Comparison of ENCODE assay signal across 15 cellular contexts in genomic region chr15:28105793-28106192, GRCh38. TPM values are rescaled to one million over a fixed set of nuclear protein-coding genes. Genes with fewer than 3 reads are reported as not detected.
A peak's percentile ranks its signal among the peaks of the same experiment; 100 is the strongest.
DNase-seq lines count a peak whose midpoint lies in the region; TF ChIP-seq lines count a peak whose summit lies in the region.
"Had no signal": no experiment of that assay in that cellular context is flagged by ENCODE, and none has a peak within 500 bp of the region (broad histone marks: within the 10 kb centered on the region; RNA-seq: fewer than 3 reads in every experiment).

No MANE protein-coding gene starts in this region.

- H3K4me1 Mint-ChIP-seq in activated naive CD4-positive, alpha-beta T cell treated with anti-CD3 and anti-CD28 coated beads for 36 hours (ENCODE audit: low read depth): peaks cover 8% of the 10 kb centered on the region
- peaks cover 7% of the 10 kb centered on the region for H3K4me1 Mint-ChIP-seq in activated CD4-positive, alpha-beta memory T cell treated with anti-CD3 and anti-CD28 coated beads for 36 hours (ENCODE audit: low read depth)

- H3K27me3 ChIP-seq in fibroblast of lung (ENCODE audit: control insufficient read depth, insufficient read depth, low read length) (no peaks in the 10 kb centered on the region), sigmoid colon (peaks cover 6 to 67% (median 35%) of the 10 kb centered on the region in 3 donors)
- H3K27me3 ChIP-seq: ovary had no signal

- H2AFZ ChIP-seq in fibroblast of lung (ENCODE audit: low read length): no peak overlapping the region

- peaks cover 36% of the 10 kb centered on the region for H3K27me3 Mint-ChIP-seq in activated naive CD4-positive, alpha-beta T cell treated with anti-CD3 and anti-CD28 coated beads for 36 hours (ENCODE audit: low read depth)
- H3K27me3 Mint-ChIP-seq in activated CD4-positive, alpha-beta memory T cell treated with anti-CD3 and anti-CD28 coated beads for 36 hours: peaks cover 23% of the 10 kb centered on the region

- H3K9me3 ChIP-seq in fibroblast of lung (ENCODE audit: control insufficient read depth, insufficient read depth, low read depth, low read length): no peaks in the 10 kb centered on the region
- no peaks in the 10 kb centered on the region for H3K9me3 ChIP-seq in sigmoid colon
- H3K9me3 ChIP-seq: ovary had no signal

- TF ChIP-seq POLR2A in sigmoid colon (IDR thresholded peaks at IDR 0.05): no peak

- H3K4me1 ChIP-seq in fibroblast of lung (ENCODE audit: control insufficient read depth, extremely low read depth, insufficient read depth, low read length): no peaks in the 10 kb centered on the region
- H3K4me1 ChIP-seq in sigmoid colon: peaks cover 0 to 19% (median 18%) of the 10 kb centered on the region in 4 donors

- H3K27ac ChIP-seq in fibroblast of lung (ENCODE audit: insufficient read depth, low read length): no peak overlapping the region
- no peak overlapping the region for H3K27ac ChIP-seq in sigmoid colon
- H3K27ac ChIP-seq: ovary, WERI-Rb-1 had no signal

- peaks cover 2% of the 10 kb centered on the region for H3K36me3 Mint-ChIP-seq in activated naive CD4-positive, alpha-beta T cell treated with anti-CD3 and anti-CD28 coated beads for 36 hours (ENCODE audit: low read depth)
- no peaks in the 10 kb centered on the region for H3K36me3 Mint-ChIP-seq in activated CD4-positive, alpha-beta memory T cell treated with anti-CD3 and anti-CD28 coated beads for 36 hours

- no peaks in the 10 kb centered on the region for H3K9me3 Mint-ChIP-seq in activated naive CD4-positive, alpha-beta T cell treated with anti-CD3 and anti-CD28 coated beads for 36 hours
- H3K9me3 Mint-ChIP-seq in activated CD4-positive, alpha-beta memory T cell treated with anti-CD3 and anti-CD28 coated beads for 36 hours: no peaks in the 10 kb centered on the region

- intact Hi-C loops in activated naive CD4-positive, alpha-beta T cell treated with anti-CD3 and anti-CD28 coated beads for 36 hours (cut with micrococcal nuclease): no loop called here
- intact Hi-C loops in activated CD4-positive, alpha-beta memory T cell treated with anti-CD3 and anti-CD28 coated beads for 36 hours (cut with micrococcal nuclease): no loop called here
- intact Hi-C loops in sigmoid colon (cut with DNase I): no loop called here

- no peak for TF ChIP-seq CTCF in fibroblast of lung (conservative IDR thresholded peaks at IDR 0.05 in 1 of 2, IDR thresholded peaks at IDR 0.05 in 1 of 2; ENCODE audit: low read depth in 1 of 2, low read length in 2 of 2)
- no peak for TF ChIP-seq CTCF in sigmoid colon (IDR thresholded peaks at IDR 0.05)

- H3K4me3 ChIP-seq in fibroblast of lung (replicated peaks in 1 of 4; ENCODE audit: control extremely low read depth in 1 of 4, insufficient read depth in 1 of 4, low read depth in 3 of 4, low read length in 4 of 4): no peak overlapping the region
- no peak overlapping the region for H3K4me3 ChIP-seq in sigmoid colon

- 62 to 90% methylated on average over 5 of the region's 5 CpGs for WGBS in sigmoid colon, 2 donors

- CTCF ChIA-PET in activated naive CD4-positive, alpha-beta T cell treated with anti-CD3 and anti-CD28 coated beads for 36 hours (lab: Charles Lee): no interaction called here
- CTCF ChIA-PET in activated CD4-positive, alpha-beta memory T cell treated with anti-CD3 and anti-CD28 coated beads for 36 hours (lab: Charles Lee): no interaction called here

- H4K20me1 ChIP-seq in fibroblast of lung (ENCODE audit: control insufficient read depth, extremely low read depth, insufficient read depth, low read length): no peaks in the 10 kb centered on the region

- peak overlapping the region; percentile 50 for H3K4me3 Mint-ChIP-seq in activated naive CD4-positive, alpha-beta T cell treated with anti-CD3 and anti-CD28 coated beads for 36 hours
- H3K4me3 Mint-ChIP-seq in activated CD4-positive, alpha-beta memory T cell treated with anti-CD3 and anti-CD28 coated beads for 36 hours: peak overlapping the region; percentile 27

- H3K9ac ChIP-seq in fibroblast of lung (ENCODE audit: insufficient read depth, low read length): no peak overlapping the region

- H3K36me3 ChIP-seq in fibroblast of lung (ENCODE audit: control insufficient read depth, insufficient read depth, low read length): no peaks in the 10 kb centered on the region
- no peaks in the 10 kb centered on the region for H3K36me3 ChIP-seq in sigmoid colon
- H3K36me3 ChIP-seq: ovary, WERI-Rb-1 had no signal

- POLR2A ChIA-PET in activated CD4-positive, alpha-beta memory T cell treated with anti-CD3 and anti-CD28 coated beads for 36 hours (lab: Charles Lee): no interaction called here

- DNase-seq in activated naive CD4-positive, alpha-beta T cell treated with anti-CD3 and anti-CD28 coated beads for 36 hours: no peak
- DNase-seq in activated naive CD4-positive, alpha-beta T cell (lab: John Stamatoyannopoulos, UW): no peak
- DNase-seq in activated CD4-positive, alpha-beta memory T cell treated with anti-CD3 and anti-CD28 coated beads for 36 hours: no peak
- DNase-seq in fibroblast of lung (ENCODE audit: low read depth in 2 of 2) (no peak), sigmoid colon (peak; percentile 20), NCI-H1105 (lab: John Stamatoyannopoulos, UW) (no peak), HPDE6-E6E7 (ENCODE audit: extremely low spot score) (no peak), NOMO-1 (lab: John Stamatoyannopoulos, UW; ENCODE audit: unreplicated experiment in 2 of 2) (no peak)
- DNase-seq: effector CD4-positive, alpha-beta T cell; Karpas-422; NCI-H1436 treated with DMSO at 0.1 percent for 48 hours; OCI-M1; WERI-Rb-1 had no signal

- no peaks in the 10 kb centered on the region for H3K79me2 ChIP-seq in fibroblast of lung (ENCODE audit: control insufficient read depth, insufficient read depth, low read length)

- peak overlapping the region; percentile 13 for H3K4me2 ChIP-seq in fibroblast of lung (ENCODE audit: extremely low read depth, insufficient read depth, low read length)

- H3K27ac Mint-ChIP-seq in activated naive CD4-positive, alpha-beta T cell treated with anti-CD3 and anti-CD28 coated beads for 36 hours: no peak overlapping the region
- H3K27ac Mint-ChIP-seq in activated CD4-positive, alpha-beta memory T cell treated with anti-CD3 and anti-CD28 coated beads for 36 hours: no peak overlapping the region

- no peak for TF ChIP-seq EP300 in sigmoid colon (IDR thresholded peaks at IDR 0.05)

RNA-seq across cellular contexts. Expression of gene OCA2, which starts 6.7 kb away (rescaled TPM):
- not detected for total RNA-seq in activated naive CD4-positive, alpha-beta T cell treated with anti-CD3 and anti-CD28 coated beads for 36 hours
- not detected for total RNA-seq in activated CD4-positive, alpha-beta memory T cell treated with anti-CD3 and anti-CD28 coated beads for 36 hours
- not detected in 2 replicates for total RNA-seq in fibroblast of lung
- not detected in 2 replicates for polyA plus RNA-seq in fibroblast of lung
- polyA plus RNA-seq in fibroblast of lung (2012): not detected in 2 replicates
- not detected in 2 replicates for polyA minus RNA-seq in fibroblast of lung (ENCODE audit: low replicate concordance)
- total RNA-seq in sigmoid colon: under 1 TPM in 1 of 4 donors, not detected in 3; 0.36 TPM
- under 1 TPM in 1 of 3 donors, not detected in 2; 0.41 TPM for polyA plus RNA-seq in sigmoid colon
- total RNA-seq: lung microvascular endothelial cell had no signal
